17 cellular contexts compared by ENCODE assay signal in the genomic region with DNA sequence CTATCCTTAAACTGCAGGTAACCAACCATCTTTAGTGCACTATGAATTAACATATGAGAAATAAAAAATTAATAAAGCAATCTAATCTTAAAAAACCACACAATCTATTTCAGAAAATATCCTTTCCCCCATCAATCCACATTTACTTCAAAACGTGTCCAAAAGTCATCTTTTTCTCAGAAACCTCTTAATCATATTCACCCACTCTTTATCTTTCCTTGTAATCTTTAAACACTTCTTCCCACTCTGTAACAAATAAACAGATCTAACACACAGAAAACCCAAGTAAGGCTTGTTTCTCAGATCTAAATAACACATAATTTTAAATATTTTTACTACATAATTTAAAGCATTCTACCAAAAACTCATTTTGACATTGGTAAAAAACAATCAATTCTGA. TPM values are rescaled to one million over a fixed set of nuclear protein-coding genes. Genes with fewer than 3 reads are reported as not detected.
"Had no signal": no experiment of that assay in that cellular context is flagged by ENCODE, and none has a peak within 500 bp of the region (broad histone marks: within the 10 kb centered on the region; RNA-seq: fewer than 3 reads in every experiment).

No MANE protein-coding gene starts in this region.

- H3K27me3 ChIP-seq: colonic mucosa, sigmoid colon, tibial artery had no signal

- H3K4me3 Mint-ChIP-seq: brain, mesothelial cell of epicardium had no signal

- H3K27ac ChIP-seq: sigmoid colon, tibial artery had no signal

- H3K27me3 Mint-ChIP-seq: brain had no signal

- ATAC-seq: esophagus mucosa had no signal

- H3K27ac Mint-ChIP-seq: mesothelial cell of epicardium had no signal

- DNase-seq: activated naive CD4-positive, alpha-beta T cell treated with anti-CD3 and anti-CD28 coated beads, Interleukin-2, amount 50 U/mL, for 16 hours; central memory CD4-positive, alpha-beta T cell; colonic mucosa; islet precursor cell; sigmoid colon; stimulated activated CD4-positive, alpha-beta T cell treated with anti-CD3 and anti-CD28 coated beads, Interleukin-12 subunit alpha, Interleukin-12 subunit beta, amount 100 ng/mL, for 4 hours; stimulated activated CD4-positive, alpha-beta T cell treated with anti-CD3 and anti-CD28 coated beads, Interleukin-2, amount 100 ng/mL, for 24 hours; T-helper 9 cell; tibial artery had no signal

- H3K4me3 ChIP-seq: colonic mucosa, lung, sigmoid colon, tibial artery had no signal

- H3K4me1 ChIP-seq: colonic mucosa had no signal

- H3K9me3 Mint-ChIP-seq: mesothelial cell of epicardium had no signal

- H3K36me3 ChIP-seq: colonic mucosa had no signal

- H3K9me3 ChIP-seq: colonic mucosa, sigmoid colon, tibial artery had no signal

RNA-seq across cellular contexts. Expression of gene EFCAB9, which starts 44.4 kb away (rescaled TPM):
- total RNA-seq: activated CD8-positive, alpha-beta memory T cell treated with anti-CD3 and anti-CD28 coated beads for 36 hours; colonic mucosa; esophagus mucosa; lung; mesothelial cell of epicardium; osteoblast; sigmoid colon; subcutaneous adipose tissue had no signal
- polyA plus RNA-seq: lung, neural cell, sigmoid colon had no signal
